ENCODE assay signal across 18 cellular contexts in the genomic region with DNA sequence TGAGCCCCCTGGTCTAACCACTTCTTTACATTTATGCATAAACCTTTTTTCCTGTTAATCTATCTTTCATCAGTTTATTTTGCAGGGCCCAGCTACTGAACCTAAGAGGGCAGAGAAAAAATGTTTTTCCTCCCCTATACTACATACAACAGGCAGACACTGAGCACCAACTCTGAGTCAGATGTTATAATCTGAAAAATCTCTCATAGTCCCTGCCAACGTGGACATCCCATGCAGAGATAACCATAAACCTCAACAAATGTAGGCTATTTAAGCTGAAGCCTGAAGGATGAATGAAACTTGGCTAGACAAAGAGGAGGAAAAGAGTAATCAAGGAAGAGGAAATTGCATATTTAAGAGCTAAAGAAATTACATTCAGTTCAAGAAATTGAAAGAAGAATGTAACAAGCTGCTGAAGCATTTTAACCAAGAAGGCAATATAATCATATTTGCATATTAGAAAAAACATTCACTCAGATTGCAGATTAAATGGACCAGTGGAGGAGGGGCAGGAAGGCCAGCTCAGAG. TPM values are rescaled to one million over a fixed set of nuclear protein-coding genes. Genes with fewer than 3 reads are reported as not detected.
DNase-seq lines count a peak whose midpoint lies in the region; ATAC-seq and TF ChIP-seq lines count a peak whose summit lies in the region.
"Had no signal": no experiment of that assay in that cellular context is flagged by ENCODE, and none has a peak within 500 bp of the region (broad histone marks: within the 10 kb centered on the region; RNA-seq: fewer than 3 reads in every experiment).

No MANE protein-coding gene starts in this region.

- BruUV-seq in PC-3 (replicated peaks; lab: Mats Ljungman, UMichigan) = no TSS peak

- H3K9me3 ChIP-seq in SK-N-SH = no peaks in the 10 kb centered on the region
- H3K9me3 ChIP-seq in PC-3 (ENCODE audit: low read length) = no peaks in the 10 kb centered on the region

- peak overlapping the region in 1 of 2 experiments; percentile 62; a peak in 2 of 4 replicates for H3K27ac ChIP-seq in SK-N-SH (ENCODE audit: low read depth in 2 of 2, low read length in 1 of 2)
- H3K27ac ChIP-seq in PC-3 (ENCODE audit: low read length) = no peak overlapping the region
- H3K27ac ChIP-seq: 22Rv1, hepatocyte, PC-9 had no signal

- ATAC-seq in SK-N-SH treated with all-trans-retinoic acid at 6 μM for 48 hours (no peak), PC-3 (no peak)

- POLR2A ChIA-PET in SK-N-SH (lab: Yijun Ruan, JAX) = no interaction called here
- POLR2A ChIA-PET in PC-3 (lab: Charles Lee; ENCODE audit: unreplicated experiment) = no interaction called here

- H3K27me3 ChIP-seq in SK-N-SH (ENCODE audit: insufficient read depth) = no peaks in the 10 kb centered on the region
- H3K27me3 ChIP-seq in PC-3 (ENCODE audit: low read length) = no peaks in the 10 kb centered on the region
- H3K27me3 ChIP-seq: hepatocyte had no signal

- no peak overlapping the region for H2AFZ ChIP-seq in SK-N-SH (ENCODE audit: low read depth)
- H2AFZ ChIP-seq in PC-3 (ENCODE audit: low read length) = no peak overlapping the region
- H2AFZ ChIP-seq: hepatocyte, PC-9 had no signal

- no peaks in the 10 kb centered on the region; the same call in 1 of the 2 replicates for H4K20me1 ChIP-seq in SK-N-SH (ENCODE audit: insufficient read depth)
- no peaks in the 10 kb centered on the region for H4K20me1 ChIP-seq in PC-3 (ENCODE audit: low read length)

- peaks cover 32% of the 10 kb centered on the region for H3K4me1 Mint-ChIP-seq in activated T-helper 1 cell treated with anti-CD3 and anti-CD28 coated beads, Interleukin-12 subunit alpha, Interleukin-12 subunit beta, Interleukin-2, Interleukin-4 antibody, amounts not matched to agents 30 ng/mL and 10 ng/mL and 1 ng/mL, durations not matched to agents 14 hours and 24 hours and 36 hours (ENCODE audit: low read depth)
- H3K4me1 Mint-ChIP-seq in progenitor cell of endocrine pancreas (ENCODE audit: low read depth) = peaks cover 45% of the 10 kb centered on the region

- CTCF ChIA-PET in SK-N-SH (lab: Yijun Ruan, JAX) (interaction anchor here (0.8 to 1.1 kb wide), 2 partner anchors 29 to 361 kb away, joined by 3 to 5 read pairs; no protein-coding TSS in a partner anchor), PC-3 (lab: Charles Lee) (no interaction called here)

- H3K4me2 ChIP-seq in SK-N-SH (peak overlapping the region; percentile 82), PC-3 (ENCODE audit: low read length) (no peak overlapping the region)
- H3K4me2 ChIP-seq: hepatocyte, PC-9 had no signal

- H3K27me3 Mint-ChIP-seq in activated T-helper 1 cell treated with anti-CD3 and anti-CD28 coated beads, Interleukin-12 subunit alpha, Interleukin-12 subunit beta, Interleukin-2, Interleukin-4 antibody, amounts not matched to agents 30 ng/mL and 10 ng/mL and 1 ng/mL, durations not matched to agents 14 hours and 24 hours and 36 hours (ENCODE audit: insufficient read depth) = no peaks in the 10 kb centered on the region
- H3K27me3 Mint-ChIP-seq in progenitor cell of endocrine pancreas = no peaks in the 10 kb centered on the region
- H3K27me3 Mint-ChIP-seq: activated CD4-positive, alpha-beta T cell treated with anti-CD3 and anti-CD28 coated beads, Interleukin-2, amount 10 ng/mL, durations not matched to agents 7 days and 5 days had no signal

- no peaks in the 10 kb centered on the region for H3K9me3 Mint-ChIP-seq in activated T-helper 1 cell treated with anti-CD3 and anti-CD28 coated beads, Interleukin-12 subunit alpha, Interleukin-12 subunit beta, Interleukin-2, Interleukin-4 antibody, amounts not matched to agents 30 ng/mL and 10 ng/mL and 1 ng/mL, durations not matched to agents 14 hours and 24 hours and 36 hours
- peaks cover 4% of the 10 kb centered on the region for H3K9me3 Mint-ChIP-seq in progenitor cell of endocrine pancreas (ENCODE audit: low read depth)
- H3K9me3 Mint-ChIP-seq: activated CD4-positive, alpha-beta T cell treated with anti-CD3 and anti-CD28 coated beads, Interleukin-2, amount 10 ng/mL, durations not matched to agents 7 days and 5 days; stimulated activated naive CD8-positive, alpha-beta T cell treated with anti-CD3 and anti-CD28 coated beads, Interleukin-15, Interleukin-2, amounts not matched to agents 100 ng/mL and 50 ng/mL, for 24 hours had no signal

- no peak overlapping the region for H3K4me3 ChIP-seq in SK-N-SH (ENCODE audit: low read depth in 2 of 2, low read length in 1 of 2)
- no peak overlapping the region for H3K4me3 ChIP-seq in PC-3 (ENCODE audit: low read length)
- H3K4me3 ChIP-seq: hepatocyte, PC-9 had no signal

- H3K36me3 ChIP-seq in SK-N-SH (replicated peaks in 1 of 2; ENCODE audit: control insufficient read depth in 1 of 2, insufficient read depth in 2 of 2, low read length in 1 of 2) (peaks cover 10 to 12% of the 10 kb centered on the region in 2 experiments), PC-3 (ENCODE audit: low read depth, low read length) (no peaks in the 10 kb centered on the region)

- DNase-seq in SK-N-SH (no peak), fibroblast of peridontal ligament (ENCODE audit: extremely low read depth) (peak; percentile 40), progenitor cell of endocrine pancreas (ENCODE audit: low spot score, unreplicated experiment) (no peak), PC-3 (no peak), NCI-H510A (lab: John Stamatoyannopoulos, UW) (no peak), NCI-H1417 treated with DMSO at 0.1 percent for 48 hours (lab: John Stamatoyannopoulos, UW) (no peak)
- no peak for DNase-seq in activated T-helper 1 cell treated with anti-CD3 and anti-CD28 coated beads, Interleukin-12 subunit alpha, Interleukin-12 subunit beta, Interleukin-2, Interleukin-4 antibody, amounts not matched to agents 30 ng/mL and 10 ng/mL and 1 ng/mL, durations not matched to agents 14 hours and 24 hours and 36 hours (ENCODE audit: low spot score)
- DNase-seq: activated CD4-positive, alpha-beta T cell treated with anti-CD3 and anti-CD28 coated beads, Interleukin-2, amount 10 ng/mL, durations not matched to agents 7 days and 5 days; Calu3; HCEC 1CT; left colon; NCI-H510A treated with DMSO at 0.1 percent for 48 hours; PC-9 had no signal

- peaks cover 3 to 14% of the 10 kb centered on the region in 2 experiments; a peak in 2 of 4 replicates for H3K4me1 ChIP-seq in SK-N-SH (ENCODE audit: control insufficient read depth in 1 of 2, insufficient read depth in 2 of 2, low read depth in 1 of 2, low read length in 1 of 2)
- no peaks in the 10 kb centered on the region for H3K4me1 ChIP-seq in PC-3 (ENCODE audit: insufficient read depth, low read length)

- TF ChIP-seq CTCF in SK-N-SH (IDR thresholded peaks at IDR 0.05) (no peak), progenitor cell of endocrine pancreas (IDR thresholded peaks at IDR 0.05; ENCODE audit: unreplicated experiment) (no peak), PC-3 (conservative IDR thresholded peaks at IDR 0.05; ENCODE audit: low read depth, low read length) (no peak)

- peaks cover 2% of the 10 kb centered on the region for H3K36me3 Mint-ChIP-seq in activated T-helper 1 cell treated with anti-CD3 and anti-CD28 coated beads, Interleukin-12 subunit alpha, Interleukin-12 subunit beta, Interleukin-2, Interleukin-4 antibody, amounts not matched to agents 30 ng/mL and 10 ng/mL and 1 ng/mL, durations not matched to agents 14 hours and 24 hours and 36 hours (ENCODE audit: low read depth)
- peaks cover 2% of the 10 kb centered on the region for H3K36me3 Mint-ChIP-seq in progenitor cell of endocrine pancreas (ENCODE audit: insufficient read depth)

- intact Hi-C loops in activated T-helper 1 cell treated with anti-CD3 and anti-CD28 coated beads, Interleukin-12 subunit alpha, Interleukin-12 subunit beta, Interleukin-2, Interleukin-4 antibody, amounts not matched to agents 30 ng/mL and 10 ng/mL and 1 ng/mL, durations not matched to agents 14 hours and 24 hours and 36 hours (cut with micrococcal nuclease) = no loop called here
- intact Hi-C loops in PC-3 (cut with micrococcal nuclease) = no loop called here

- H3F3A ChIP-seq in SK-N-SH (replicated peaks; ENCODE audit: insufficient read depth) = peaks cover 13% of the 10 kb centered on the region
- no peaks in the 10 kb centered on the region for H3F3A ChIP-seq in PC-3 (ENCODE audit: low read length, unreplicated experiment)

- H3K4me3 Mint-ChIP-seq in activated T-helper 1 cell treated with anti-CD3 and anti-CD28 coated beads, Interleukin-12 subunit alpha, Interleukin-12 subunit beta, Interleukin-2, Interleukin-4 antibody, amounts not matched to agents 30 ng/mL and 10 ng/mL and 1 ng/mL, durations not matched to agents 14 hours and 24 hours and 36 hours = peak overlapping the region; percentile 6
- peak overlapping the region; percentile 27 for H3K4me3 Mint-ChIP-seq in progenitor cell of endocrine pancreas (ENCODE audit: low read depth)
- H3K4me3 Mint-ChIP-seq: stimulated activated naive CD8-positive, alpha-beta T cell treated with anti-CD3 and anti-CD28 coated beads, Interleukin-15, Interleukin-2, amounts not matched to agents 100 ng/mL and 50 ng/mL, for 24 hours had no signal

- 0 out of 2 replicates have a peak, but pooled peaks cover 6% of the 10 kb centered on the region for H3K79me2 ChIP-seq in SK-N-SH (ENCODE audit: insufficient read depth)
- H3K79me2 ChIP-seq in PC-3 (ENCODE audit: low read length) = no peaks in the 10 kb centered on the region

- H3K9ac ChIP-seq in SK-N-SH (no peak overlapping the region), PC-3 (ENCODE audit: low read length) (no peak overlapping the region)

- TF ChIP-seq EP300 in SK-N-SH (IDR thresholded peaks at IDR 0.05; ENCODE audit: borderline replicate concordance in 1 of 2, low read depth in 1 of 2, low read length in 1 of 2) = no peak

- 13% methylated on average over 1 of the region's 1 CpG for WGBS in SK-N-SH (ENCODE audit: low lambda C conversion rate)

- H3K9me2 ChIP-seq in SK-N-SH (no peaks in the 10 kb centered on the region), PC-3 (replicated peaks; ENCODE audit: low read length) (no peaks in the 10 kb centered on the region)

- no peak for TF ChIP-seq RAD21 in SK-N-SH (IDR thresholded peaks at IDR 0.05; ENCODE audit: low read length)

- no peak overlapping the region for H3K27ac Mint-ChIP-seq in activated T-helper 1 cell treated with anti-CD3 and anti-CD28 coated beads, Interleukin-12 subunit alpha, Interleukin-12 subunit beta, Interleukin-2, Interleukin-4 antibody, amounts not matched to agents 30 ng/mL and 10 ng/mL and 1 ng/mL, durations not matched to agents 14 hours and 24 hours and 36 hours
- no peak overlapping the region for H3K27ac Mint-ChIP-seq in progenitor cell of endocrine pancreas
- H3K27ac Mint-ChIP-seq: activated CD4-positive, alpha-beta T cell treated with anti-CD3 and anti-CD28 coated beads, Interleukin-2, amount 10 ng/mL, durations not matched to agents 7 days and 5 days; stimulated activated naive CD8-positive, alpha-beta T cell treated with anti-CD3 and anti-CD28 coated beads, Interleukin-15, Interleukin-2, amounts not matched to agents 100 ng/mL and 50 ng/mL, for 24 hours had no signal

RNA-seq across cellular contexts. Expression of a gene that starts 2.6 kb away (rescaled TPM):
- polyA plus RNA-seq in SK-N-SH (2012; rRNA removed) = 12.7 and 19.5 TPM in 2 replicates
- polyA plus RNA-seq in SK-N-SH (2012; cell fraction: cytosol; rRNA removed) = 12.5 and 17.3 TPM in 2 replicates
- polyA plus RNA-seq in SK-N-SH (2012; cell fraction: nucleus; rRNA removed) = 41.2 and 52.6 TPM in 2 replicates
- total RNA-seq in activated T-helper 1 cell treated with anti-CD3 and anti-CD28 coated beads, Interleukin-12 subunit alpha, Interleukin-12 subunit beta, Interleukin-2, Interleukin-4 antibody, amounts not matched to agents 30 ng/mL and 10 ng/mL and 1 ng/mL, durations not matched to agents 14 hours and 24 hours and 36 hours = 10.5 and 12.0 TPM in 2 replicates
- total RNA-seq in progenitor cell of endocrine pancreas (26.3 and 28.1 TPM in 2 replicates), PC-3 (2014; rRNA removed) (3.9 and 6.9 TPM in 2 replicates)

RNA-seq across cellular contexts. Expression of a gene that starts 27.9 kb away (rescaled TPM):
- 0.07 and 0.13 TPM in 2 replicates for polyA plus RNA-seq in SK-N-SH (2012; rRNA removed)
- polyA plus RNA-seq in SK-N-SH (2012; cell fraction: cytosol; rRNA removed) = 0.13 and 0.14 TPM in 2 replicates
- polyA plus RNA-seq in SK-N-SH (2012; cell fraction: nucleus; rRNA removed) = 0.13 and 0.32 TPM in 2 replicates
- not detected in 2 replicates for total RNA-seq in activated T-helper 1 cell treated with anti-CD3 and anti-CD28 coated beads, Interleukin-12 subunit alpha, Interleukin-12 subunit beta, Interleukin-2, Interleukin-4 antibody, amounts not matched to agents 30 ng/mL and 10 ng/mL and 1 ng/mL, durations not matched to agents 14 hours and 24 hours and 36 hours
- total RNA-seq in progenitor cell of endocrine pancreas (1.4 and 1.7 TPM in 2 replicates), PC-3 (2014; rRNA removed) (0.07 TPM in 1 of 2 replicates, not detected in the other)
- total RNA-seq: activated CD4-positive, alpha-beta T cell treated with anti-CD3 and anti-CD28 coated beads, Interleukin-2, amount 10 ng/mL, durations not matched to agents 7 days and 5 days; epithelial cell of proximal tubule; PC-9 had no signal
